Comparison of ENCODE assay signal across 8 cellular contexts in the genomic region with DNA sequence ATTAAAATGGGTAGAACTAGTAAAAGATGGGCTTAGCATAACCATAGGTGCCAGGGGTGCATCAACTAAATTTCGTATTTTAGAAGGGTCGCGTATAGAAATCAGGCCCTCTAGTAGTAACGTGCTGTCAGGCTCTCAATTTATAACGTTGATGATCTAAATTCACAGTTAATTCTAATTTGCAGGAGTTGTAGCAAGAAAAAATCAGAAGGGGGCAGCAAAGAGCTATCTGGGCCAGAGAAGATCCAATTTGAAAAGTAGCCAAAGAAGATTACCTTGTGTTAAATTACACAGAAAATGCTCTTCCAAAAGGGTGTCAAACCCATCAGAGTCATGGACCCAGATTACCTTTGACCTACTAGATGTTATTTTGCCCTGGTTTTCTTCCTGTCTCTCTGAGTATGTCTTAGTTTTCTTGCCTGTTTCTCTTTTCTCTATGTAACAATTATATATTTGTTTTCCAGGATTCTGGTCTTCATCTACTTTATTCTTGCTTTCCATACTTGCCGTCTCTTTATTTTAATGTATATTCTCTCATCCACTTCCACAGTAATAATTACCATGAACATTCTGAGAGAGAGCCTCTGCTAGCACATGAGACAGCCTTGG.
DNase-seq lines count a peak whose midpoint lies in the region; ATAC-seq, FAIRE-seq and TF ChIP-seq lines count a peak whose summit lies in the region.

No MANE protein-coding gene starts in this region.

- no peaks in the 10 kb centered on the region for H3K36me3 ChIP-seq in MM.1S (replicated peaks; ENCODE audit: insufficient read depth, low read length)
- H3K36me3 ChIP-seq in testis (ENCODE audit: low read depth, missing control alignments): no peaks in the 10 kb centered on the region

- no peak for FAIRE-seq in frontal cortex (lab: Jason Lieb, UNC)

- TF ChIP-seq CTCF in MM.1S (IDR thresholded peaks at IDR 0.05; ENCODE audit: low read length) (peak; percentile 59), testis (IDR thresholded peaks at IDR 0.05) (peak; percentile 50 to 89 (median 83))

- no peak overlapping the region for H3K4me2 ChIP-seq in MM.1S (ENCODE audit: low read depth, low read length)

- no peaks in the 10 kb centered on the region for H3K4me1 ChIP-seq in MM.1S (ENCODE audit: low read length)
- no peaks in the 10 kb centered on the region for H3K4me1 ChIP-seq in testis

- H3K4me3 ChIP-seq in MM.1S (ENCODE audit: low read length): no peak overlapping the region
- no peak overlapping the region for H3K4me3 ChIP-seq in testis

- H3K9me2 ChIP-seq in MM.1S (replicated peaks; ENCODE audit: insufficient read depth, low read length): no peaks in the 10 kb centered on the region

- H2AFZ ChIP-seq in MM.1S (ENCODE audit: low read length): no peak overlapping the region

- ATAC-seq in GM21367 (IDR thresholded peaks at IDR 0.05; ENCODE audit: unreplicated experiment) (peak; percentile 42), HG03108 (IDR thresholded peaks at IDR 0.05; ENCODE audit: unreplicated experiment) (no peak)

- intact Hi-C loops in testis (cut with DNase I; ENCODE audit: low total_unique reads): no loop called here

- H3K9ac ChIP-seq in MM.1S (ENCODE audit: low read length): no peak overlapping the region

- H3K27ac ChIP-seq in MM.1S (ENCODE audit: low read length) (no peak overlapping the region), testis (no peak overlapping the region)

- H3F3A ChIP-seq in MM.1S (ENCODE audit: insufficient read depth, low read length): no peaks in the 10 kb centered on the region

- H3K27me3 ChIP-seq in MM.1S (replicated peaks; ENCODE audit: insufficient read depth, low read length) (no peaks in the 10 kb centered on the region), testis (no peaks in the 10 kb centered on the region)

- WGBS in testis, 2 donors: 26 to 29% methylated on average over 6 of the region's 6 CpGs

- DNase-seq in DMS114 treated with DMSO at 0.1 percent for 48 hours (lab: John Stamatoyannopoulos, UW; ENCODE audit: unreplicated experiment) (peak; percentile 9), MM.1S (peak; percentile 14), SHP77 (lab: John Stamatoyannopoulos, UW) (peak; percentile 13 to 16), frontal cortex (ENCODE audit: low spot score in 2 of 2) (peak; percentile 26 to 46), testis (no peak), activated gamma-delta T cell treated with Interleukin-2 at 50 U/mL for 16 hours (no peak)

- H3K9me3 ChIP-seq in MM.1S (replicated peaks; ENCODE audit: insufficient read depth, low read length) (no peaks in the 10 kb centered on the region), testis (no peaks in the 10 kb centered on the region)

- no peaks in the 10 kb centered on the region for H4K20me1 ChIP-seq in MM.1S (ENCODE audit: insufficient read depth, low read length)

- no peaks in the 10 kb centered on the region for H3K79me2 ChIP-seq in MM.1S (ENCODE audit: low read length)

- no peak for TF ChIP-seq POLR2A in testis (IDR thresholded peaks at IDR 0.05)

Comparison
In these comparisons a context has a peak if more than half of its experiments do, and no peak if none do; other contexts are left out.
1. DNase-seq: peak in DMS114 treated with DMSO at 0.1 percent for 48 hours (single experiment), MM.1S (single experiment), SHP77 (2 of 2) and frontal cortex (2 of 2); none in testis (single experiment) and activated gamma-delta T cell treated with Interleukin-2 at 50 U/mL for 16 hours (single experiment).